Comparison of ENCODE assay signal across 17 cellular contexts in genomic region chr11:121672630-121673487, GRCh38.
A peak's percentile ranks its signal among the peaks of the same experiment; 100 is the strongest.
DNase-seq lines count a peak whose midpoint lies in the region; ATAC-seq and TF ChIP-seq lines count a peak whose summit lies in the region.
"Had no signal": no experiment of that assay in that cellular context is flagged by ENCODE, and none has a peak within 500 bp of the region (broad histone marks: within the 10 kb centered on the region; RNA-seq: fewer than 3 reads in every experiment).

No MANE protein-coding gene starts in this region.

- ATAC-seq in stimulated activated memory B cell treated with anti-CD40 and anti-IgM and Interleukin-4, amounts not matched to agents 10 μg/mL and 1 μg/mL and 100 μg/mL, for 72 hours: no peak
- ATAC-seq in HG03460 (IDR thresholded peaks at IDR 0.05; ENCODE audit: unreplicated experiment): no peak
- ATAC-seq: mucosa of descending colon, WTC11 had no signal

- no peak for TF ChIP-seq POLR2A in transverse colon (IDR thresholded peaks at IDR 0.05)

- peak overlapping the region; percentile 60 to 80 (median 76) for H3K27ac ChIP-seq in transverse colon
- H3K27ac ChIP-seq: 22Rv1, gastrocnemius medialis had no signal

- peak overlapping the region; percentile 93 to 97 (median 95) for H3K27ac Mint-ChIP-seq in nephron
- no peak overlapping the region for H3K27ac Mint-ChIP-seq in T-helper 2 cell treated with Interferon-gamma antibody and Interleukin-4, amounts not matched to agents 5 μg/mL and 100 μg/mL, for 36 hours
- no peak overlapping the region for H3K27ac Mint-ChIP-seq in stimulated activated memory B cell treated with anti-CD40 and anti-IgM and Interleukin-4, amounts not matched to agents 10 μg/mL and 1 μg/mL and 100 μg/mL, for 72 hours
- H3K27ac Mint-ChIP-seq: CD4-positive, alpha-beta T cell; dendritic cell treated with granulocyte-macrophage colony-stimulating factor and Interleukin-4, amounts not matched to agents 40 ng/mL and 50 ng/mL, for 4 days; progenitor cell of endocrine pancreas; WTC11 had no signal

- H3K4me1 Mint-ChIP-seq in nephron: peaks cover 59% of the 10 kb centered on the region
- no peaks in the 10 kb centered on the region for H3K4me1 Mint-ChIP-seq in T-helper 2 cell treated with Interferon-gamma antibody and Interleukin-4, amounts not matched to agents 5 μg/mL and 100 μg/mL, for 36 hours (ENCODE audit: low read depth)
- no peaks in the 10 kb centered on the region for H3K4me1 Mint-ChIP-seq in stimulated activated memory B cell treated with anti-CD40 and anti-IgM and Interleukin-4, amounts not matched to agents 10 μg/mL and 1 μg/mL and 100 μg/mL, for 72 hours

- no peaks in the 10 kb centered on the region for H3K36me3 Mint-ChIP-seq in nephron (ENCODE audit: low read depth)
- H3K36me3 Mint-ChIP-seq in T-helper 2 cell treated with Interferon-gamma antibody and Interleukin-4, amounts not matched to agents 5 μg/mL and 100 μg/mL, for 36 hours (ENCODE audit: low read depth): no peaks in the 10 kb centered on the region
- H3K36me3 Mint-ChIP-seq in stimulated activated memory B cell treated with anti-CD40 and anti-IgM and Interleukin-4, amounts not matched to agents 10 μg/mL and 1 μg/mL and 100 μg/mL, for 72 hours: no peaks in the 10 kb centered on the region
- H3K36me3 Mint-ChIP-seq: WTC11 had no signal

- no peak for TF ChIP-seq EP300 in transverse colon (IDR thresholded peaks at IDR 0.05; ENCODE audit: low read depth)

- H3K4me1 ChIP-seq in transverse colon: peaks cover 8 to 22% (median 14%) of the 10 kb centered on the region in 4 donors
- H3K4me1 ChIP-seq: gastrocnemius medialis had no signal

- intact Hi-C loops in transverse colon (cut with DNase I; ENCODE audit: low total_unique reads): no loop called here

- DNase-seq in DMS 273 (lab: John Stamatoyannopoulos, UW; ENCODE audit: unreplicated experiment) (peak; percentile 24), DMS 273 treated with DMSO at 0.1 percent for 48 hours (lab: John Stamatoyannopoulos, UW) (no peak), fibroblast of mammary gland (ENCODE audit: low read depth) (peak; percentile 41), transverse colon (no peak)
- no peak for DNase-seq in T-helper 2 cell treated with Interferon-gamma antibody and Interleukin-4, amounts not matched to agents 5 μg/mL and 100 μg/mL, for 36 hours (ENCODE audit: low spot score)
- DNase-seq: CD4-positive, alpha-beta T cell; mucosa of descending colon; NCI-H1048; stimulated activated CD4-positive, alpha-beta T cell treated with anti-CD3 and anti-CD28 coated beads, Interleukin-2, amount 100 ng/mL, for 48 hours had no signal

- peaks cover 3% of the 10 kb centered on the region for H3K27me3 Mint-ChIP-seq in nephron (ENCODE audit: low read depth)
- H3K27me3 Mint-ChIP-seq in T-helper 2 cell treated with Interferon-gamma antibody and Interleukin-4, amounts not matched to agents 5 μg/mL and 100 μg/mL, for 36 hours (ENCODE audit: low read depth): peaks cover 5% of the 10 kb centered on the region
- H3K27me3 Mint-ChIP-seq in stimulated activated memory B cell treated with anti-CD40 and anti-IgM and Interleukin-4, amounts not matched to agents 10 μg/mL and 1 μg/mL and 100 μg/mL, for 72 hours: peaks cover 10% of the 10 kb centered on the region
- H3K27me3 Mint-ChIP-seq: CD4-positive, alpha-beta T cell; dendritic cell treated with granulocyte-macrophage colony-stimulating factor and Interleukin-4, amounts not matched to agents 40 ng/mL and 50 ng/mL, for 4 days had no signal

- no peak overlapping the region for H3K4me3 Mint-ChIP-seq in nephron
- no peak overlapping the region for H3K4me3 Mint-ChIP-seq in T-helper 2 cell treated with Interferon-gamma antibody and Interleukin-4, amounts not matched to agents 5 μg/mL and 100 μg/mL, for 36 hours
- no peak overlapping the region for H3K4me3 Mint-ChIP-seq in stimulated activated memory B cell treated with anti-CD40 and anti-IgM and Interleukin-4, amounts not matched to agents 10 μg/mL and 1 μg/mL and 100 μg/mL, for 72 hours
- H3K4me3 Mint-ChIP-seq: CD4-positive, alpha-beta T cell; dendritic cell treated with granulocyte-macrophage colony-stimulating factor and Interleukin-4, amounts not matched to agents 40 ng/mL and 50 ng/mL, for 4 days; WTC11 had no signal

- 57 to 89% methylated on average over 3 to 13 of the region's 13 CpGs for WGBS in transverse colon (ENCODE audit: low coverage in 1 of 2), 2 donors

- no peaks in the 10 kb centered on the region for H3K36me3 ChIP-seq in transverse colon
- H3K36me3 ChIP-seq: gastrocnemius medialis had no signal

- in situ Hi-C loops in transverse colon (cut with MboI; ENCODE audit: low pct_ligation_motif_present in 1 of 4, low pct_unique_long_range_greater_than_20kb in 1 of 4, low sequenced_read_pairs in 3 of 4): loop anchor here in 2 of 4 donors (25.0 kb wide), 2 partner anchors 539 to 839 kb away; no protein-coding TSS in a partner anchor

- H3K4me3 ChIP-seq in fibroblast of mammary gland (ENCODE audit: control insufficient read depth, low read depth, low read length) (no peak overlapping the region), transverse colon (no peak overlapping the region)
- H3K4me3 ChIP-seq: gastrocnemius medialis, mucosa of descending colon had no signal

- H3K27me3 ChIP-seq in transverse colon: no peaks in the 10 kb centered on the region
- H3K27me3 ChIP-seq: gastrocnemius medialis had no signal

- H3K9me3 ChIP-seq in transverse colon: no peaks in the 10 kb centered on the region
- H3K9me3 ChIP-seq: gastrocnemius medialis, mucosa of descending colon had no signal

- no peaks in the 10 kb centered on the region for H3K9me3 Mint-ChIP-seq in nephron
- H3K9me3 Mint-ChIP-seq in T-helper 2 cell treated with Interferon-gamma antibody and Interleukin-4, amounts not matched to agents 5 μg/mL and 100 μg/mL, for 36 hours: no peaks in the 10 kb centered on the region
- H3K9me3 Mint-ChIP-seq in stimulated activated memory B cell treated with anti-CD40 and anti-IgM and Interleukin-4, amounts not matched to agents 10 μg/mL and 1 μg/mL and 100 μg/mL, for 72 hours: no peaks in the 10 kb centered on the region
- H3K9me3 Mint-ChIP-seq: CD4-positive, alpha-beta T cell; dendritic cell treated with granulocyte-macrophage colony-stimulating factor and Interleukin-4, amounts not matched to agents 40 ng/mL and 50 ng/mL, for 4 days had no signal

- TF ChIP-seq CTCF in fibroblast of mammary gland (conservative IDR thresholded peaks at IDR 0.05; ENCODE audit: control insufficient read depth, insufficient read depth, low read depth, low read length) (no peak), nephron (IDR thresholded peaks at IDR 0.05; ENCODE audit: unreplicated experiment in 3 of 3) (no peak), transverse colon (IDR thresholded peaks at IDR 0.05) (no peak)

Comparison
In these comparisons a context has a peak if more than half of its experiments do, and no peak if none do; other contexts are left out.
1. DNase-seq: peak in DMS 273 (single experiment) and fibroblast of mammary gland (single experiment); none in DMS 273 treated with DMSO at 0.1 percent for 48 hours (single experiment), transverse colon (single experiment) and T-helper 2 cell treated with Interferon-gamma antibody and Interleukin-4, amounts not matched to agents 5 μg/mL and 100 μg/mL, for 36 hours (single experiment).
2. H3K27ac Mint-ChIP-seq: peak in nephron (3 of 3); none in T-helper 2 cell treated with Interferon-gamma antibody and Interleukin-4, amounts not matched to agents 5 μg/mL and 100 μg/mL, for 36 hours (single experiment) and stimulated activated memory B cell treated with anti-CD40 and anti-IgM and Interleukin-4, amounts not matched to agents 10 μg/mL and 1 μg/mL and 100 μg/mL, for 72 hours (single experiment).